8 cellular contexts compared by ENCODE assay signal in genomic region chr19:33080761-33081681, GRCh38. TPM values are rescaled to one million over a fixed set of nuclear protein-coding genes. Genes with fewer than 3 reads are reported as not detected.
DNase-seq lines count a peak whose midpoint lies in the region; ATAC-seq and TF ChIP-seq lines count a peak whose summit lies in the region.

Gene GPATCH1 (plus strand): TSS chr19:33081181. CDS start chr19:33081194, 13 bp downstream.

- no peaks in the 10 kb centered on the region for H3K9me3 ChIP-seq in adipocyte (ENCODE audit: control insufficient read depth, low read length)
- no peaks in the 10 kb centered on the region for H3K9me3 ChIP-seq in heart left ventricle

- peak; percentile 87 for DNase-seq in GM10266 (ENCODE audit: extremely low spot score)
- DNase-seq in NCI-H1105 (lab: John Stamatoyannopoulos, UW), result peak; percentile 63
- DNase-seq in T-cell, result peak; percentile 56 to 86 (median 78)
- DNase-seq in adipocyte (ENCODE audit: low read depth), result peak; percentile 95
- DNase-seq in heart left ventricle, result peak; percentile 89 to 93 (median 91)
- DNase-seq in posterior cingulate gyrus, result peak; percentile 87 to 99 (median 92)
- peak; percentile 92 for DNase-seq in type B pancreatic cell (ENCODE audit: extremely low spot score, unreplicated experiment)

- H3K36me3 ChIP-seq in adipocyte (ENCODE audit: control insufficient read depth, insufficient read depth, low read length, severe bottlenecking) (no peaks in the 10 kb centered on the region), heart left ventricle (peaks cover 0 to 2% (median 0%) of the 10 kb centered on the region in 9 donors)

- H3K4me1 ChIP-seq in adipocyte (ENCODE audit: control insufficient read depth, insufficient read depth, low read length), result peaks cover 9% of the 10 kb centered on the region
- peaks cover 0 to 26% (median 11%) of the 10 kb centered on the region in 12 donors for H3K4me1 ChIP-seq in heart left ventricle

- intact Hi-C loops in heart left ventricle (cut with DNase I), result loop anchor here in 4 of 10 donors (5.0 to 10.0 kb wide), 2 partner anchors 106 to 109 kb away; partner anchors contain the start of genes CEP89 (in 4 of the 4) and FAAP24 (in 4 of the 4)
- intact Hi-C loops in posterior cingulate gyrus (cut with DNase I), result loop anchor here (5.0 kb wide), 1 partner anchor 109 kb away; the partner anchor contains the start of genes CEP89 and FAAP24

- 0 to 1% (median 0%) methylated on average over 42 to 62 of the region's 62 CpGs for WGBS in heart left ventricle, 4 donors

- CTCF ChIA-PET in T-cell (lab: Charles Lee), result interaction anchor here (0.6 to 0.8 kb wide), 5 partner anchors 32 to 375 kb away, joined by 3 to 16 read pairs (median 6); no protein-coding TSS in a partner anchor

- H3K27me3 Mint-ChIP-seq in T-cell (no peaks in the 10 kb centered on the region), type B pancreatic cell (no peaks in the 10 kb centered on the region)

- H3K27me3 ChIP-seq in adipocyte (replicated peaks; ENCODE audit: control insufficient read depth, insufficient read depth, low read length), result no peaks in the 10 kb centered on the region
- no peaks in the 10 kb centered on the region for H3K27me3 ChIP-seq in heart left ventricle

- H3K4me1 Mint-ChIP-seq in T-cell (peaks cover 16 to 37% (median 30%) of the 10 kb centered on the region in 3 donors), type B pancreatic cell (ENCODE audit: unreplicated experiment) (peaks cover 26% of the 10 kb centered on the region)

- no peak for TF ChIP-seq CTCF in GM10266 (IDR thresholded peaks at IDR 0.05; ENCODE audit: control insufficient read depth, insufficient read depth, low read depth, missing control alignments)
- peak in 1 of 12 donors; percentile 11 for TF ChIP-seq CTCF in heart left ventricle (IDR thresholded peaks at IDR 0.05)
- TF ChIP-seq CTCF in type B pancreatic cell (conservative IDR thresholded peaks at IDR 0.05), result no peak

- peak in 1 of 2 donors; percentile 42 for TF ChIP-seq POLR2A in heart left ventricle (IDR thresholded peaks at IDR 0.05)

- H3K4me3 ChIP-seq in adipocyte (ENCODE audit: low read length) (peak within 1 kb of the TSS; percentile 100), heart left ventricle (peak within 1 kb of the TSS; percentile 71 to 97 (median 82))

- no peaks in the 10 kb centered on the region for H3K36me3 Mint-ChIP-seq in T-cell
- H3K36me3 Mint-ChIP-seq in type B pancreatic cell, result no peaks in the 10 kb centered on the region

- peak; percentile 79 for ATAC-seq in HG02610 (IDR thresholded peaks at IDR 0.05; ENCODE audit: unreplicated experiment)
- peak; percentile 96 to 98 (median 97) for ATAC-seq in T-cell (replicated peaks in 1 of 4)
- ATAC-seq in heart left ventricle, result peak; percentile 93 to 99 (median 97)

- H3K27ac Mint-ChIP-seq in T-cell (peak within 1 kb of the TSS; percentile 92 to 95), type B pancreatic cell (peak within 1 kb of the TSS; percentile 93)

- peak within 1 kb of the TSS; percentile 99 for H3K9ac ChIP-seq in adipocyte (ENCODE audit: low read length)

- POLR2A ChIA-PET in T-cell (lab: Charles Lee), result interaction anchor here in 1 of 2 donors (0.6 kb wide), 1 partner anchor 675 kb away, joined by 3 read pairs; the partner anchor contains the start of gene DPY19L3

- peak within 1 kb of the TSS in 11 of 12 donors; percentile 26 to 85 (median 76) for H3K27ac ChIP-seq in heart left ventricle

- H3K9me3 Mint-ChIP-seq in T-cell (no peaks in the 10 kb centered on the region), type B pancreatic cell (no peaks in the 10 kb centered on the region)

- H3K4me3 Mint-ChIP-seq in T-cell, result peak within 1 kb of the TSS; percentile 92 to 100 (median 98)
- H3K4me3 Mint-ChIP-seq in type B pancreatic cell, result peak within 1 kb of the TSS; percentile 95

RNA-seq across cellular contexts. Expression of gene GPATCH1, which starts in this region (rescaled TPM):
- total RNA-seq in T-cell (10 to 100 TPM; 11.8 to 17.6 (median 14.3) TPM), heart left ventricle (1 to 10 TPM; 3.4 to 6.7 (median 6.4) TPM), type B pancreatic cell (ENCODE audit: low replicate concordance) (12.2 and 12.6 TPM in 2 replicates)
- polyA plus RNA-seq in heart left ventricle, result 1 to 10 TPM; 3.3 to 3.5 TPM

Comparison
In these comparisons a context has a peak if more than half of its experiments do, and no peak if none do; other contexts are left out.
1. Peak in every context shown above with its lines: DNase-seq, ATAC-seq, H3K4me3 ChIP-seq and H3K27ac ChIP-seq.